Comparison of ENCODE assay signal across 16 cellular contexts in genomic region chr1:246267426-246267825, GRCh38.
"Had no signal": no experiment of that assay in that cellular context is flagged by ENCODE, and none has a peak within 500 bp of the region (broad histone marks: within the 10 kb centered on the region; RNA-seq: fewer than 3 reads in every experiment).

No MANE protein-coding gene starts in this region.

- H3K36me3 ChIP-seq: right atrium auricular region, sigmoid colon, stomach, thoracic aorta had no signal

- H3K27me3 ChIP-seq: foreskin keratinocyte, right atrium auricular region, sigmoid colon, stomach had no signal

- H3K4me3 ChIP-seq: right atrium auricular region, sigmoid colon, skin epidermis, stomach, thoracic aorta had no signal

- H3K36me3 Mint-ChIP-seq: natural killer cell, type B pancreatic cell had no signal

- H3K9me3 ChIP-seq: right atrium auricular region, sigmoid colon, stomach, thoracic aorta had no signal

- H3K27me3 Mint-ChIP-seq: dendritic cell treated with granulocyte-macrophage colony-stimulating factor and Interleukin-4, amounts not matched to agents 40 ng/mL and 50 ng/mL, for 4 days; type B pancreatic cell had no signal

- ATAC-seq: foreskin keratinocyte, natural killer cell had no signal

- H3K27ac Mint-ChIP-seq: dendritic cell treated with granulocyte-macrophage colony-stimulating factor and Interleukin-4, amounts not matched to agents 40 ng/mL and 50 ng/mL, for 4 days; natural killer cell; type B pancreatic cell had no signal

- H3K4me1 Mint-ChIP-seq: natural killer cell had no signal

- H3K4me1 ChIP-seq: right atrium auricular region, sigmoid colon, stomach had no signal

- H3K27ac ChIP-seq: foreskin keratinocyte, right atrium auricular region, sigmoid colon, skin epidermis, stomach, thoracic aorta had no signal

- H3K9me3 Mint-ChIP-seq: dendritic cell treated with granulocyte-macrophage colony-stimulating factor and Interleukin-4, amounts not matched to agents 40 ng/mL and 50 ng/mL, for 4 days; natural killer cell; type B pancreatic cell had no signal

- DNase-seq: erythroblast; foreskin keratinocyte; hippocampal formation; kidney glomerular epithelial cell; natural killer cell; sigmoid colon; stimulated activated CD4-positive, alpha-beta T cell treated with anti-CD3 and anti-CD28 coated beads, Interleukin-12 subunit alpha, Interleukin-12 subunit beta, amount 100 ng/mL, for 4 hours; stimulated activated naive CD4-positive, alpha-beta T cell; stomach; substantia nigra had no signal

- H3K4me3 Mint-ChIP-seq: dendritic cell treated with granulocyte-macrophage colony-stimulating factor and Interleukin-4, amounts not matched to agents 40 ng/mL and 50 ng/mL, for 4 days; natural killer cell; neural crest cell; type B pancreatic cell had no signal
